Comparison of ENCODE assay signal across 9 cellular contexts in genomic region chr21:45590246-45590725, GRCh38. TPM values are rescaled to one million over a fixed set of nuclear protein-coding genes. Genes with fewer than 3 reads are reported as not detected.
DNase-seq lines count a peak whose midpoint lies in the region.
"Had no signal": no experiment of that assay in that cellular context is flagged by ENCODE, and none has a peak within 500 bp of the region (broad histone marks: within the 10 kb centered on the region; RNA-seq: fewer than 3 reads in every experiment).

No MANE protein-coding gene starts in this region.

- H3K4me3 ChIP-seq in mesodermal cell (ENCODE audit: extremely low read depth, insufficient read depth, low read length, poor library complexity, severe bottlenecking): peak overlapping the region; percentile 36

- peak; percentile 67 for DNase-seq in NCI-H82 (lab: John Stamatoyannopoulos, UW)
- no peak for DNase-seq in NCI-H82 treated with DMSO at 0.1 percent for 48 hours (lab: John Stamatoyannopoulos, UW; ENCODE audit: unreplicated experiment)
- peak; percentile 73 for DNase-seq in activated CD4-positive, alpha-beta T cell treated with anti-CD3 and anti-CD28 coated beads for 1 hour
- DNase-seq in effector CD4-positive, alpha-beta T cell: peak; percentile 73
- DNase-seq in stimulated activated CD8-positive, alpha-beta memory T cell treated with anti-CD3 and anti-CD28 coated beads, Interleukin-7, amount 100 ng/mL, for 4 hours (ENCODE audit: low read depth in 2 of 2): peak; percentile 43 to 53
- DNase-seq in H4 (ENCODE audit: low spot score): no peak
- DNase-seq in NCI-H1048 (lab: John Stamatoyannopoulos, UW): no peak

- no peaks in the 10 kb centered on the region for H3K4me1 ChIP-seq in mesodermal cell (ENCODE audit: control insufficient read depth, insufficient read depth, low read length, poor library complexity, severe bottlenecking)
- H3K4me1 ChIP-seq: Caco-2 had no signal

- H3K9me3 ChIP-seq in mesodermal cell (ENCODE audit: control insufficient read depth, low read length): peaks cover 33% of the 10 kb centered on the region

- H3K36me3 ChIP-seq in mesodermal cell (ENCODE audit: control insufficient read depth, insufficient read depth, low read length): no peaks in the 10 kb centered on the region

- no peak overlapping the region for H3K27ac ChIP-seq in mesodermal cell (ENCODE audit: low read depth, low read length, severe bottlenecking)

- 14 to 20% methylated on average over 24 to 30 of the region's 46 CpGs for WGBS in mesodermal cell (ENCODE audit: insufficient coverage in 2 of 2), 2 experiments

RNA-seq across cellular contexts. Expression of gene SLC19A1, which starts 48.0 kb away (rescaled TPM):
- 13.7 TPM for polyA plus RNA-seq in mesodermal cell (2013, experiment 1 of 2)
- polyA plus RNA-seq in mesodermal cell (2013, experiment 2 of 2): 9.4 TPM
- 16.3 and 18.2 TPM in 2 replicates for total RNA-seq in H4 (2014; rRNA removed; shearing (Covaris generic))

RNA-seq across cellular contexts. Expression of gene PCBP3, which starts 53.2 kb away (rescaled TPM):
- 4.9 TPM for polyA plus RNA-seq in mesodermal cell (2013, experiment 1 of 2)
- polyA plus RNA-seq in mesodermal cell (2013, experiment 2 of 2): 3.1 TPM
- 6.1 and 10.2 TPM in 2 replicates for total RNA-seq in H4 (2014; rRNA removed; shearing (Covaris generic))

Comparison
In these comparisons a context has a peak if more than half of its experiments do, and no peak if none do; other contexts are left out.
1. DNase-seq: peak in NCI-H82 (single experiment), activated CD4-positive, alpha-beta T cell treated with anti-CD3 and anti-CD28 coated beads for 1 hour (single experiment), effector CD4-positive, alpha-beta T cell (single experiment) and stimulated activated CD8-positive, alpha-beta memory T cell treated with anti-CD3 and anti-CD28 coated beads, Interleukin-7, amount 100 ng/mL, for 4 hours (2 of 2); none in NCI-H82 treated with DMSO at 0.1 percent for 48 hours (single experiment), H4 (single experiment) and NCI-H1048 (single experiment).